In genomic region chr18:26181343-26181826, GRCh38 we compare ENCODE assay signal across 1 cellular context.
TF ChIP-seq lines count a peak whose summit lies in the region.

No MANE protein-coding gene starts in this region.

TF ChIP-seq in SK-N-SH, 30 proteins besides CTCF, POLR2A, EP300 and RAD21 (continued from another document):
- TF ChIP-seq, protein P1, sequence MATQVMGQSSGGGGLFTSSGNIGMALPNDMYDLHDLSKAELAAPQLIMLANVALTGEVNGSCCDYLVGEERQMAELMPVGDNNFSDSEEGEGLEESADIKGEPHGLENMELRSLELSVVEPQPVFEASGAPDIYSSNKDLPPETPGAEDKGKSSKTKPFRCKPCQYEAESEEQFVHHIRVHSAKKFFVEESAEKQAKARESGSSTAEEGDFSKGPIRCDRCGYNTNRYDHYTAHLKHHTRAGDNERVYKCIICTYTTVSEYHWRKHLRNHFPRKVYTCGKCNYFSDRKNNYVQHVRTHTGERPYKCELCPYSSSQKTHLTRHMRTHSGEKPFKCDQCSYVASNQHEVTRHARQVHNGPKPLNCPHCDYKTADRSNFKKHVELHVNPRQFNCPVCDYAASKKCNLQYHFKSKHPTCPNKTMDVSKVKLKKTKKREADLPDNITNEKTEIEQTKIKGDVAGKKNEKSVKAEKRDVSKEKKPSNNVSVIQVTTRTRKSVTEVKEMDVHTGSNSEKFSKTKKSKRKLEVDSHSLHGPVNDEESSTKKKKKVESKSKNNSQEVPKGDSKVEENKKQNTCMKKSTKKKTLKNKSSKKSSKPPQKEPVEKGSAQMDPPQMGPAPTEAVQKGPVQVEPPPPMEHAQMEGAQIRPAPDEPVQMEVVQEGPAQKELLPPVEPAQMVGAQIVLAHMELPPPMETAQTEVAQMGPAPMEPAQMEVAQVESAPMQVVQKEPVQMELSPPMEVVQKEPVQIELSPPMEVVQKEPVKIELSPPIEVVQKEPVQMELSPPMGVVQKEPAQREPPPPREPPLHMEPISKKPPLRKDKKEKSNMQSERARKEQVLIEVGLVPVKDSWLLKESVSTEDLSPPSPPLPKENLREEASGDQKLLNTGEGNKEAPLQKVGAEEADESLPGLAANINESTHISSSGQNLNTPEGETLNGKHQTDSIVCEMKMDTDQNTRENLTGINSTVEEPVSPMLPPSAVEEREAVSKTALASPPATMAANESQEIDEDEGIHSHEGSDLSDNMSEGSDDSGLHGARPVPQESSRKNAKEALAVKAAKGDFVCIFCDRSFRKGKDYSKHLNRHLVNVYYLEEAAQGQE (IDR thresholded peaks at IDR 0.05; ENCODE audit: low read depth, low read length): no peak
- TF ChIP-seq GABPA (IDR thresholded peaks at IDR 0.05; ENCODE audit: low read depth) (no peak), SMC3 (IDR thresholded peaks at IDR 0.05; ENCODE audit: low read depth, low read length) (no peak), TCF12 (IDR thresholded peaks at IDR 0.05) (no peak), JUND (IDR thresholded peaks at IDR 0.05) (no peak), USF1 (IDR thresholded peaks at IDR 0.05; ENCODE audit: borderline replicate concordance, low read depth) (no peak)
